Comparison of ENCODE assay signal across 1 cellular context in the genomic region with DNA sequence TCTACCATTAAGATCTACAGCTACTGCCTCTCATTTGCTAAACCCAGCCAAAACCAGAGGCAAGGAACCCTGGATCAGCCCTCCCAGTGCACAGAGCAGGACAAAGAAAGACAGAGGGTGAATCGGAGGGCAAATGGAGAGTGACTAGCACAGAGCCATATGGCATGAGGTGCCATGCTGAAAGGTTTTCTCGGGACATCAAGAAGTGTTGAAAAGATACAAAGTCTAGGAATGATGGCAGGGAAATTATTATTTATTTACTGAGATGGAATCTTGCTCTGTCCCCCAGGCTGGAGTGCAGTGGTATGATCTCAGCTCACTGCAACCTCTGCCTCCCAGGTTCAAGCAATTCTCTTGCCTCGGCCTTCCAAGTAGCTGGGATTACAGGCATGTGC.
TF ChIP-seq lines count a peak whose summit lies in the region.

No MANE protein-coding gene starts in this region.

TF ChIP-seq in K562, 482 proteins besides CTCF, POLR2A, EP300 and RAD21 (continued from another document):
- TF ChIP-seq, protein P1, sequence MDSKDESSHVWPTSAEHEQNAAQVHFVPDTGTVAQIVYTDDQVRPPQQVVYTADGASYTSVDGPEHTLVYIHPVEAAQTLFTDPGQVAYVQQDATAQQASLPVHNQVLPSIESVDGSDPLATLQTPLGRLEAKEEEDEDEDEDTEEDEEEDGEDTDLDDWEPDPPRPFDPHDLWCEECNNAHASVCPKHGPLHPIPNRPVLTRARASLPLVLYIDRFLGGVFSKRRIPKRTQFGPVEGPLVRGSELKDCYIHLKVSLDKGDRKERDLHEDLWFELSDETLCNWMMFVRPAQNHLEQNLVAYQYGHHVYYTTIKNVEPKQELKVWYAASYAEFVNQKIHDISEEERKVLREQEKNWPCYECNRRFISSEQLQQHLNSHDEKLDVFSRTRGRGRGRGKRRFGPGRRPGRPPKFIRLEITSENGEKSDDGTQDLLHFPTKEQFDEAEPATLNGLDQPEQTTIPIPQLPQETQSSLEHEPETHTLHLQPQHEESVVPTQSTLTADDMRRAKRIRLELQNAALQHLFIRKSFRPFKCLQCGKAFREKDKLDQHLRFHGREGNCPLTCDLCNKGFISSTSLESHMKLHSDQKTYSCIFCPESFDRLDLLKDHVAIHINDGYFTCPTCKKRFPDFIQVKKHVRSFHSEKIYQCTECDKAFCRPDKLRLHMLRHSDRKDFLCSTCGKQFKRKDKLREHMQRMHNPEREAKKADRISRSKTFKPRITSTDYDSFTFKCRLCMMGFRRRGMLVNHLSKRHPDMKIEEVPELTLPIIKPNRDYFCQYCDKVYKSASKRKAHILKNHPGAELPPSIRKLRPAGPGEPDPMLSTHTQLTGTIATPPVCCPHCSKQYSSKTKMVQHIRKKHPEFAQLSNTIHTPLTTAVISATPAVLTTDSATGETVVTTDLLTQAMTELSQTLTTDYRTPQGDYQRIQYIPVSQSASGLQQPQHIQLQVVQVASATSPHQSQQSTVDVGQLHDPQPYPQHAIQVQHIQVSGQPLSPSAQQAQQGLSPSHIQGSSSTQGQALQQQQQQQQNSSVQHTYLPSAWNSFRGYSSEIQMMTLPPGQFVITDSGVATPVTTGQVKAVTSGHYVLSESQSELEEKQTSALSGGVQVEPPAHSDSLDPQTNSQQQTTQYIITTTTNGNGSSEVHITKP (IDR thresholded peaks at IDR 0.05; ENCODE audit: partially characterized antibody) = peak; percentile 68
